In genomic region chr11:86559311-86559945, GRCh38 we compare ENCODE assay signal across 2 cellular contexts.
A peak's percentile ranks its signal among the peaks of the same experiment; 100 is the strongest.
TF ChIP-seq lines count a peak whose summit lies in the region.

No MANE protein-coding gene starts in this region.

TF ChIP-seq in IMR-90, 13 proteins besides CTCF, POLR2A, EP300 and RAD21:
- TF ChIP-seq MAFK (IDR thresholded peaks at IDR 0.05; ENCODE audit: low read depth, low read length) = peak; percentile 99
- TF ChIP-seq CEBPB (IDR thresholded peaks at IDR 0.05; ENCODE audit: low read depth, low read length) = no peak

TF ChIP-seq in H1, 55 proteins besides CTCF, POLR2A, EP300 and RAD21:
- TF ChIP-seq SAP30 (IDR thresholded peaks at IDR 0.05; ENCODE audit: insufficient read depth, insufficient replicate concordance, low read length) (no peak), MAFK (IDR thresholded peaks at IDR 0.05; ENCODE audit: low read depth, low read length) (peak; percentile 63)
